In genomic region chr12:19220205-19220604, GRCh38 we compare ENCODE assay signal across 17 cellular contexts.
DNase-seq lines count a peak whose midpoint lies in the region; ATAC-seq and TF ChIP-seq lines count a peak whose summit lies in the region.
"Had no signal": no experiment of that assay in that cellular context is flagged by ENCODE, and none has a peak within 500 bp of the region (broad histone marks: within the 10 kb centered on the region; RNA-seq: fewer than 3 reads in every experiment).

No MANE protein-coding gene starts in this region.

- no peaks in the 10 kb centered on the region for H3K79me2 ChIP-seq in fibroblast of lung (ENCODE audit: control insufficient read depth, insufficient read depth, low read length)

- H3K4me1 ChIP-seq in fibroblast of lung (ENCODE audit: control insufficient read depth, extremely low read depth, insufficient read depth, low read length) = peaks cover 10% of the 10 kb centered on the region
- H3K4me1 ChIP-seq: testis had no signal

- no peak overlapping the region for H3K9ac ChIP-seq in fibroblast of lung (ENCODE audit: insufficient read depth, low read length)

- DNase-seq in A172 (ENCODE audit: low spot score) (peak; percentile 41), HCEC 1CT (peak; percentile 70), fibroblast of lung (ENCODE audit: low read depth in 2 of 2) (peak; percentile 92), NCI-H1105 (lab: John Stamatoyannopoulos, UW) (no peak)
- DNase-seq in activated CD4-positive, CD25-positive, alpha-beta regulatory T cell treated with anti-CD3 and anti-CD28 coated beads, Interleukin-2, amount 50 U/mL, for 72 hours = no peak
- DNase-seq: activated CD4-positive, alpha-beta memory T cell treated with anti-CD3 and anti-CD28 coated beads for 36 hours; amygdala; NCI-H2227 treated with DMSO at 0.1 percent for 48 hours; nephron progenitor cell; stimulated activated CD4-positive, alpha-beta T cell treated with anti-CD3 and anti-CD28 coated beads, Interleukin-1b, Interleukin-23, amount 100 ng/mL, for 48 hours; testis had no signal

- H3K4me3 ChIP-seq in fibroblast of lung (replicated peaks in 1 of 4; ENCODE audit: control extremely low read depth in 1 of 4, insufficient read depth in 1 of 4, low read depth in 3 of 4, low read length in 4 of 4) = no peak overlapping the region
- H3K4me3 ChIP-seq: GM23338, right atrium auricular region, SK-N-MC, testis had no signal

- H3K36me3 ChIP-seq in fibroblast of lung (ENCODE audit: control insufficient read depth, insufficient read depth, low read length) = no peaks in the 10 kb centered on the region
- H3K36me3 ChIP-seq: right atrium auricular region had no signal

- no peak overlapping the region for H2AFZ ChIP-seq in fibroblast of lung (ENCODE audit: low read length)
- H2AFZ ChIP-seq: GM23338 had no signal

- H4K20me1 ChIP-seq in fibroblast of lung (ENCODE audit: control insufficient read depth, extremely low read depth, insufficient read depth, low read length) = no peaks in the 10 kb centered on the region

- no peak overlapping the region for H3K4me2 ChIP-seq in fibroblast of lung (ENCODE audit: extremely low read depth, insufficient read depth, low read length)
- H3K4me2 ChIP-seq: GM23338 had no signal

- H3K9me3 ChIP-seq in fibroblast of lung (ENCODE audit: control insufficient read depth, insufficient read depth, low read depth, low read length) = no peaks in the 10 kb centered on the region
- H3K9me3 ChIP-seq: right atrium auricular region, testis had no signal

- no peak for ATAC-seq in SK-N-SH treated with all-trans-retinoic acid at 6 μM for 48 hours
- ATAC-seq in HG02973 (IDR thresholded peaks at IDR 0.05; ENCODE audit: unreplicated experiment) = no peak
- ATAC-seq in HG03135 (IDR thresholded peaks at IDR 0.05; ENCODE audit: unreplicated experiment) = no peak
- ATAC-seq: GM23338 had no signal

- H3K27me3 ChIP-seq in fibroblast of lung (ENCODE audit: control insufficient read depth, insufficient read depth, low read length) = no peaks in the 10 kb centered on the region
- H3K27me3 ChIP-seq: right atrium auricular region, testis had no signal

- no peak for TF ChIP-seq CTCF in fibroblast of lung (conservative IDR thresholded peaks at IDR 0.05 in 1 of 2, IDR thresholded peaks at IDR 0.05 in 1 of 2; ENCODE audit: low read depth in 1 of 2, low read length in 2 of 2)

- H3K27ac ChIP-seq in fibroblast of lung (ENCODE audit: insufficient read depth, low read length) = peak overlapping the region; percentile 41
- H3K27ac ChIP-seq: right atrium auricular region, SK-N-MC, testis had no signal

TF ChIP-seq in SK-N-SH treated with all-trans-retinoic acid at 6 μM for 48 hours, 23 proteins besides CTCF, POLR2A, EP300 and RAD21 (continues in another document):
- TF ChIP-seq TOX (CRISPR knock-in tag; IDR thresholded peaks at IDR 0.05; ENCODE audit: borderline replicate concordance) (peak; percentile 95; the same call in 1 of the 2 replicates), ZFP3 (CRISPR knock-in tag; IDR thresholded peaks at IDR 0.05) (peak; percentile 86), ESRRG (CRISPR knock-in tag; IDR thresholded peaks at IDR 0.05) (no peak), ZNF70 (CRISPR knock-in tag; IDR thresholded peaks at IDR 0.05) (no peak), POU6F1 (CRISPR knock-in tag; IDR thresholded peaks at IDR 0.05; ENCODE audit: borderline replicate concordance, low read depth) (no peak), SNAI2 (CRISPR knock-in tag; IDR thresholded peaks at IDR 0.05) (no peak), CSRNP3 (CRISPR knock-in tag; IDR thresholded peaks at IDR 0.05) (no peak), ZC3H10 (CRISPR knock-in tag; IDR thresholded peaks at IDR 0.05) (peak; percentile 95), ARNTL (CRISPR knock-in tag; IDR thresholded peaks at IDR 0.05; ENCODE audit: borderline replicate concordance, low read depth) (no peak), PPARA (CRISPR knock-in tag; IDR thresholded peaks at IDR 0.05; ENCODE audit: borderline replicate concordance) (no peak), CSDC2 (CRISPR knock-in tag; IDR thresholded peaks at IDR 0.05) (no peak; the same call in 1 of the 2 replicates), BACH2 (CRISPR knock-in tag; IDR thresholded peaks at IDR 0.05; ENCODE audit: borderline replicate concordance) (no peak), TCF4 (CRISPR knock-in tag; IDR thresholded peaks at IDR 0.05; ENCODE audit: borderline replicate concordance) (no peak), ISL1 (CRISPR knock-in tag; IDR thresholded peaks at IDR 0.05) (peak; percentile 64), RARB (CRISPR knock-in tag; IDR thresholded peaks at IDR 0.05) (0 out of 2 replicates have a peak, but pooled peaks have one; percentile 55), TSHZ2 (CRISPR knock-in tag; IDR thresholded peaks at IDR 0.05) (no peak), PATZ1 (CRISPR knock-in tag; IDR thresholded peaks at IDR 0.05; ENCODE audit: borderline replicate concordance) (0 out of 2 replicates have a peak, but pooled peaks have one; percentile 62)

Comparison
In these comparisons a context has a peak if more than half of its experiments do, and no peak if none do; other contexts are left out.
1. DNase-seq: peak in A172 (single experiment), HCEC 1CT (single experiment) and fibroblast of lung (2 of 2); none in NCI-H1105 (single experiment) and activated CD4-positive, CD25-positive, alpha-beta regulatory T cell treated with anti-CD3 and anti-CD28 coated beads, Interleukin-2, amount 50 U/mL, for 72 hours (single experiment).